Comparison of ENCODE assay signal across 8 cellular contexts in the genomic region with DNA sequence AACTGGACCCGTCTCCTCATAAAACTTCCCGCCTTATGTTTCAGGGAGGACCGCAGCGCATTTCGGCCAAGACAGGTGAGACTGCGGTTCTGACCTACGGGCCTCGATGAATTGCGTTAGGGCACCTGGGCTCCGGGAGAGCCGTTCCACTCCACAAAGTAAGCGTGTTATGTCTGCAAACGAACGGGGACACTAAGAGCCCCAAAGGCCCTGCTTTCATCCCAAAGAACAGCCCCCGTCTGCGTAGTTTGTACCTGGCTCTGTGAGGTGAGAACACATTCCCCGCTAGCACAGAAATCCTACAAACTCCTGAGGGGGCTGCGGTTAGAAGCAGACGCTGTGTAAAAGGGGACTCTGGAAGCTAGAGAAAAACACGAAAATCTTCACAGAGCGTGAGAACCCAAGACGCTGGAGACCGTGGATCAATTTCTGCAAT. TPM values are rescaled to one million over a fixed set of nuclear protein-coding genes. Genes with fewer than 3 reads are reported as not detected.
DNase-seq lines count a peak whose midpoint lies in the region; ATAC-seq, FAIRE-seq and TF ChIP-seq lines count a peak whose summit lies in the region.

No MANE protein-coding gene starts in this region.

- H3K9me3 ChIP-seq in A549 (no peaks in the 10 kb centered on the region), K562 (replicated peaks; ENCODE audit: control insufficient read depth, insufficient read depth, low read depth, low read length) (no peaks in the 10 kb centered on the region)

- H3K9me1 ChIP-seq in K562 (ENCODE audit: control insufficient read depth, insufficient read depth, low read length) = no peaks in the 10 kb centered on the region

- peaks cover 2% of the 10 kb centered on the region for H3K27me3 Mint-ChIP-seq in mesothelial cell of epicardium (ENCODE audit: low read depth)

- FAIRE-seq in A549 (lab: Jason Lieb, UNC) (no peak), K562 (lab: Jason Lieb, UNC) (no peak), GM12891 (lab: Jason Lieb, UNC) (no peak), frontal cortex (lab: Jason Lieb, UNC) (no peak)

- H3K27ac ChIP-seq in A549 (peak overlapping the region; percentile 92 to 96), K562 (ENCODE audit: extremely low read depth, low read depth, low read length) (peak overlapping the region; percentile 100)

- no peak for TF ChIP-seq CTCF in A549 (IDR thresholded peaks at IDR 0.05)
- no peak for TF ChIP-seq CTCF in K562 (IDR thresholded peaks at IDR 0.05 in 2 of 3, conservative IDR thresholded peaks at IDR 0.05 in 1 of 3; ENCODE audit: insufficient read depth in 2 of 3, low read depth in 1 of 3, low read length in 3 of 3)
- TF ChIP-seq CTCF in mesothelial cell of epicardium (IDR thresholded peaks at IDR 0.05; ENCODE audit: unreplicated experiment) = no peak
- TF ChIP-seq CTCF in GM13976 (IDR thresholded peaks at IDR 0.05; ENCODE audit: borderline replicate concordance, control extremely low read depth, extremely low read depth, insufficient read depth, missing control alignments) = no peak

- no peaks in the 10 kb centered on the region for H3K9me3 Mint-ChIP-seq in mesothelial cell of epicardium

- TF ChIP-seq EP300 in A549 (IDR thresholded peaks at IDR 0.05) (no peak), Ishikawa (IDR thresholded peaks at IDR 0.05; ENCODE audit: borderline replicate concordance) (no peak), K562 (IDR thresholded peaks at IDR 0.05; ENCODE audit: low read length) (no peak)

- POLR2A ChIA-PET in A549 (lab: Yijun Ruan, JAX) (interaction anchor here (0.7 to 2.7 kb wide), 4 partner anchors 9 to 818 kb away, joined by 3 to 16 read pairs (median 8); no protein-coding TSS in a partner anchor), K562 (lab: Yijun Ruan, JAX) (interaction anchor here (1.3 to 2.1 kb wide), 4 partner anchors 10 to 730 kb away, joined by 3 to 22 read pairs (median 6); no protein-coding TSS in a partner anchor)

- in situ Hi-C loops in K562 (cut with MboI) = loop anchor here (10.0 kb wide), 1 partner anchor 826 kb away; no protein-coding TSS in a partner anchor
- in situ Hi-C loops in GM13976 (cut with MboI; ENCODE audit: low sequenced_read_pairs, unreplicated experiment) = no loop called here
- in situ Hi-C loops in KBM-7 (cut with MboI; ENCODE audit: low pct_unique_long_range_greater_than_20kb, low sequenced_read_pairs) = no loop called here

- H3K4me1 ChIP-seq in A549 (peaks cover 17% of the 10 kb centered on the region), K562 (replicated peaks in 1 of 2; ENCODE audit: control insufficient read depth in 2 of 2, insufficient read depth in 2 of 2, low read length in 2 of 2) (peaks cover 7 to 10% of the 10 kb centered on the region in 2 experiments; a peak in 4 of 5 replicates)

- peak overlapping the region; percentile 82 for H2AFZ ChIP-seq in K562 (ENCODE audit: low read depth, low read length)

- H3K4me3 Mint-ChIP-seq in mesothelial cell of epicardium = peak overlapping the region; percentile 81

- no peaks in the 10 kb centered on the region for H3K36me3 ChIP-seq in K562 (ENCODE audit: control insufficient read depth, insufficient read depth, low read length)

- no peaks in the 10 kb centered on the region for H3K36me3 Mint-ChIP-seq in mesothelial cell of epicardium

- H3K4me1 Mint-ChIP-seq in mesothelial cell of epicardium = peaks cover 28% of the 10 kb centered on the region

- DNase-seq in A549 (ENCODE audit: low read depth in 1 of 2, low spot score in 1 of 2) (no peak), K562 (ENCODE audit: extremely low read depth in 1 of 4, low spot score in 3 of 4) (peak in 1 of 4 experiments; percentile 4), mesothelial cell of epicardium (ENCODE audit: low spot score in 2 of 2, unreplicated experiment in 2 of 2) (peak in 1 of 2 experiments; percentile 47), GM12891 (ENCODE audit: insufficient read length, low spot score) (no peak), frontal cortex (ENCODE audit: low spot score in 2 of 2) (no peak), GM13976 (ENCODE audit: low spot score) (no peak), KBM-7 (no peak)

- TF ChIP-seq RAD21 in A549 (conservative IDR thresholded peaks at IDR 0.05 in 1 of 2, IDR thresholded peaks at IDR 0.05 in 1 of 2) = no peak
- no peak for TF ChIP-seq RAD21 in Ishikawa (IDR thresholded peaks at IDR 0.05; ENCODE audit: low read depth)
- no peak for TF ChIP-seq RAD21 in K562 (CRISPR knock-in tag; conservative IDR thresholded peaks at IDR 0.05 in 1 of 2, IDR thresholded peaks at IDR 0.05 in 1 of 2)

- peak overlapping the region; percentile 83 to 97 for H3K9ac ChIP-seq in K562 (ENCODE audit: insufficient read depth in 1 of 2, low read depth in 2 of 2, low read length in 2 of 2)

- 17% methylated on average over 23 of the region's 23 CpGs for WGBS in A549 (ENCODE audit: missing lambda C conversion rate)
- 2% methylated on average over 23 of the region's 23 CpGs for WGBS in K562 (ENCODE audit: insufficient coverage, low coverage, missing lambda C conversion rate)

- H3K4me3 ChIP-seq in A549 = peak overlapping the region; percentile 49
- peak overlapping the region; percentile 39 for H3K4me3 ChIP-seq in K562

- TF ChIP-seq POLR2A in A549 (IDR thresholded peaks at IDR 0.05; ENCODE audit: low read length) (no peak), K562 (conservative IDR thresholded peaks at IDR 0.05) (no peak), GM12891 (IDR thresholded peaks at IDR 0.05; ENCODE audit: low read depth, low read length) (no peak)

- ATAC-seq in A549 (no peak), K562 (no peak)

- peak overlapping the region; percentile 100 for H3K27ac Mint-ChIP-seq in mesothelial cell of epicardium

- BruUV-seq in K562 (replicated peaks; lab: Mats Ljungman, UMichigan) = no TSS peak

- H3K79me2 ChIP-seq in K562 (ENCODE audit: control insufficient read depth, insufficient read depth, low read length) = no peaks in the 10 kb centered on the region

- no peaks in the 10 kb centered on the region for H3K27me3 ChIP-seq in K562 (ENCODE audit: control insufficient read depth in 2 of 2, insufficient read depth in 2 of 2, low read length in 2 of 2)

- H4K20me1 ChIP-seq in K562 (replicated peaks; ENCODE audit: control insufficient read depth, insufficient read depth, low read length) = no peaks in the 10 kb centered on the region

- CTCF ChIA-PET in A549 (lab: Yijun Ruan, JAX) (no interaction called here), K562 (lab: Yijun Ruan, JAX; ENCODE audit: low intra/inter-chr PET ratio) (no interaction called here)

- H3K4me2 ChIP-seq in A549 (peak overlapping the region; percentile 83), K562 (ENCODE audit: insufficient read depth, low read length) (peak overlapping the region; percentile 64)

- intact Hi-C loops in K562 (cut with micrococcal nuclease) = no loop called here

TF ChIP-seq in A549, 52 proteins besides CTCF, POLR2A, EP300 and RAD21:
- TF ChIP-seq BHLHE40 (IDR thresholded peaks at IDR 0.05; ENCODE audit: low read depth, low read length) = no peak
- TF ChIP-seq CEBPB (IDR thresholded peaks at IDR 0.05) = no peak
TF ChIP-seq in A549: peak in this region for 0.

TF ChIP-seq in Ishikawa, 13 proteins besides CTCF, POLR2A, EP300 and RAD21 (continues in another document):
- TF ChIP-seq TEAD4 (IDR thresholded peaks at IDR 0.05) (no peak), MAX (IDR thresholded peaks at IDR 0.05) (no peak)

TF ChIP-seq in K562, 482 proteins besides CTCF, POLR2A, EP300 and RAD21 (continues in another document):
- TF ChIP-seq, protein P1, sequence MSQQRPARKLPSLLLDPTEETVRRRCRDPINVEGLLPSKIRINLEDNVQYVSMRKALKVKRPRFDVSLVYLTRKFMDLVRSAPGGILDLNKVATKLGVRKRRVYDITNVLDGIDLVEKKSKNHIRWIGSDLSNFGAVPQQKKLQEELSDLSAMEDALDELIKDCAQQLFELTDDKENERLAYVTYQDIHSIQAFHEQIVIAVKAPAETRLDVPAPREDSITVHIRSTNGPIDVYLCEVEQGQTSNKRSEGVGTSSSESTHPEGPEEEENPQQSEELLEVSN (IDR thresholded peaks at IDR 0.05; ENCODE audit: borderline replicate concordance in 1 of 2, extremely low read depth in 1 of 2, insufficient read depth in 1 of 2, insufficient read length in 1 of 2, low read depth in 1 of 2, low read length in 1 of 2, poor library complexity in 1 of 2, severe bottlenecking in 1 of 2) = peak in 1 of 2 experiments; percentile 21

TF ChIP-seq in GM12891, 5 proteins besides CTCF, POLR2A, EP300 and RAD21:
- TF ChIP-seq POLR2AphosphoS5 (IDR thresholded peaks at IDR 0.05; ENCODE audit: low read depth, low read length) (no peak), TAF1 (IDR thresholded peaks at IDR 0.05; ENCODE audit: low read depth, low read length) (no peak), PAX5 (IDR thresholded peaks at IDR 0.05; ENCODE audit: insufficient read depth, low read length, severe bottlenecking) (no peak), POU2F2 (IDR thresholded peaks at IDR 0.05; ENCODE audit: low read depth, low read length) (no peak), SPI1 (IDR thresholded peaks at IDR 0.05; ENCODE audit: low read depth, low read length) (no peak)

RNA-seq across cellular contexts. Expression of gene PPIAL4F, which starts 41.6 kb away (rescaled TPM):
- polyA plus RNA-seq in A549 (2011; rRNA removed) (not detected in 2 replicates), A549 (2017; fragmentation: RNase III; extraction: RNeasy Plus Mini Kit Qiagen cat#74134 plus additional on column Dnase treatment) (not detected in 3 replicates), K562 (2011; rRNA removed) (not detected in 2 replicates), K562 (2014; fragmentation: Illumina TruSeq; extraction: Trizol) (not detected in 2 replicates), K562 (2014; fragmentation: Nextera tagmentation; extraction: Ambion mirVana) (not detected), K562 (2014; rRNA removed) (not detected in 2 replicates)
- polyA plus RNA-seq in A549 (2012; cell fraction: cytosol; rRNA removed) = not detected in 2 replicates
- polyA plus RNA-seq in A549 (2012; cell fraction: nucleus; rRNA removed) = not detected in 2 replicates
- polyA minus RNA-seq in A549 (2011; rRNA and poly(A)+ RNA removed) = not detected in 2 replicates
- total RNA-seq in K562 (2011; cell fraction: chromatin; rRNA removed; ENCODE audit: low replicate concordance) = not detected in 2 replicates
- not detected in 2 replicates for total RNA-seq in K562 (2011; cell fraction: nucleolus; rRNA removed)
- not detected in 2 replicates for total RNA-seq in K562 (2011; cell fraction: nucleoplasm; rRNA removed)
- total RNA-seq in K562 (2014; rRNA removed) (not detected in 2 replicates), K562 (2014; rRNA removed; fragmentation: Illumina TruSeq; extraction: Trizol) (not detected in 2 replicates), K562 (2015; rRNA removed; fragmentation: Illumina TruSeq; extraction: Trizol) (not detected in 2 replicates), K562 (2021) (not detected in 2 replicates), mesothelial cell of epicardium (not detected in 3 replicates), frontal cortex (1.6 TPM)
- not detected in 2 replicates for polyA plus RNA-seq in K562 (2011; cell fraction: cytosol; rRNA removed)
- polyA plus RNA-seq in K562 (2011; cell fraction: nucleus; rRNA removed) = not detected in 2 replicates
- not detected in 2 replicates for polyA plus RNA-seq in K562 (2012)
- not detected in 2 replicates for polyA minus RNA-seq in K562 (2011; rRNA and poly(A)+ RNA removed)
- not detected in 2 replicates for polyA minus RNA-seq in K562 (2011; cell fraction: cytosol; rRNA and poly(A)+ RNA removed)
- not detected in 2 replicates for polyA minus RNA-seq in K562 (2011; cell fraction: nucleus; rRNA and poly(A)+ RNA removed)
- not detected for polyA plus RNA-seq in GM12891 (2012; ENCODE audit: low read depth, missing spikeins)

Comparison
In these comparisons a context has a peak if more than half of its experiments do, and no peak if none do; other contexts are left out.
1. Of the 35 proteins assayed by ChIP-seq in both K562 and A549: peak only in K562: PHF8; only in A549: none; in both: none; in neither: 33; mixed calls (peak in some experiments, not most) for 1.